In the genomic region with DNA sequence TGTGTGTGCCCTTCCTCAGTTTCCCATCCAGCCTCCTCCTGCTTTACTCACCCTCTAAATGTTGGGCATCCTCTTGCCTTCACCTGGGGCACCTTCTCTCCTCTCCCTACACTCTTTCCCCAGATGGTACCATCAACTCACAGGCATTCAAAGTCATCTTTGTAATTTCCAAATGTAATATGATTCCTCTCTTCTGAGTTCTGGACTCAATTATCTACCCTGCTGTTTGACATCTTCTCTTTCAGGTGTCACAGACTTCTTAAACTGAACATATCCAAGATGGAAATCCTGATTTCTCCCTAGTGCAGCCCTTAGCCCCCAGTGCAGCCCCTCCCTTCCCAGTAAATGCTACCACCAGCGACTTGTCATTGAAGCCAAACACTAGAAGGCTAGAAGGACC, we compare ENCODE assay signal across 18 cellular contexts.
DNase-seq lines count a peak whose midpoint lies in the region; ATAC-seq and TF ChIP-seq lines count a peak whose summit lies in the region.
"Had no signal": no experiment of that assay in that cellular context is flagged by ENCODE, and none has a peak within 500 bp of the region (broad histone marks: within the 10 kb centered on the region; RNA-seq: fewer than 3 reads in every experiment).

No MANE protein-coding gene starts in this region.

- no peak overlapping the region for H4K8ac ChIP-seq in trophoblast cell (ENCODE audit: low read depth, low read length)

- H3K27me3 Mint-ChIP-seq in activated T-cell treated with anti-CD3 and anti-CD28 coated beads, Interleukin-2, amount 50 U/mL, for 24 hours, result peaks cover 8% of the 10 kb centered on the region

- H3K4ac ChIP-seq in trophoblast cell (ENCODE audit: low read depth, low read length), result no peak overlapping the region

- ATAC-seq in right cardiac atrium, result no peak
- ATAC-seq: GM23338, HepG2 had no signal

- H3K9ac ChIP-seq in trophoblast cell (ENCODE audit: low read length), result no peak overlapping the region

- WGBS in esophagus muscularis mucosa, result 89% methylated on average over 1 of the region's 1 CpG
- WGBS in trophoblast cell (ENCODE audit: extremely low coverage, insufficient coverage, insufficient read length), result no CpG with 5 or more reads among the region's 1 CpG
- WGBS in right cardiac atrium, result 85% methylated on average over 1 of the region's 1 CpG

- H3K36me3 ChIP-seq in esophagus muscularis mucosa (no peaks in the 10 kb centered on the region), trophoblast cell (ENCODE audit: control insufficient read depth in 1 of 2, insufficient read depth in 2 of 2, low read length in 2 of 2) (no peaks in the 10 kb centered on the region)

- no peaks in the 10 kb centered on the region for H3K36me3 Mint-ChIP-seq in activated T-cell treated with anti-CD3 and anti-CD28 coated beads, Interleukin-2, amount 50 U/mL, for 24 hours (ENCODE audit: low read depth)

- intact Hi-C loops in esophagus muscularis mucosa (cut with DNase I) (no loop called here), right cardiac atrium (cut with DNase I) (no loop called here)

- no peak overlapping the region for H3K4me3 ChIP-seq in esophagus muscularis mucosa
- no peak overlapping the region for H3K4me3 ChIP-seq in trophoblast cell (ENCODE audit: low read depth, low read length)
- no peak overlapping the region for H3K4me3 ChIP-seq in right cardiac atrium (ENCODE audit: low read length)
- H3K4me3 ChIP-seq: GM12878, GM23338 had no signal

- no peak overlapping the region for H4K91ac ChIP-seq in trophoblast cell (ENCODE audit: low read depth, low read length)

- peak overlapping the region; percentile 12 for H2BK5ac ChIP-seq in trophoblast cell (ENCODE audit: low read depth, low read length, poor library complexity)

- H3K27ac Mint-ChIP-seq in activated T-cell treated with anti-CD3 and anti-CD28 coated beads, Interleukin-2, amount 50 U/mL, for 24 hours, result no peak overlapping the region
- H3K27ac Mint-ChIP-seq: CD4-positive, alpha-beta T cell; GM23338 had no signal

- H3K27ac ChIP-seq in esophagus muscularis mucosa (replicated peaks in 1 of 4) (peak overlapping the region; percentile 12 to 52 (median 34)), trophoblast cell (ENCODE audit: low read depth, low read length) (no peak overlapping the region), right cardiac atrium (ENCODE audit: low read length) (no peak overlapping the region)

- H3K79me2 ChIP-seq in trophoblast cell (ENCODE audit: control insufficient read depth, insufficient read depth, low read length, poor library complexity), result no peaks in the 10 kb centered on the region

- peak; percentile 32 for DNase-seq in NCI-H2171 treated with DMSO at 0.1 percent for 48 hours (lab: John Stamatoyannopoulos, UW)
- DNase-seq in NCI-H2171 (lab: John Stamatoyannopoulos, UW), result no peak
- DNase-seq in esophagus muscularis mucosa (ENCODE audit: extremely low spot score), result no peak
- no peak for DNase-seq in trophoblast cell
- no peak for DNase-seq in right cardiac atrium
- DNase-seq in superior temporal gyrus (ENCODE audit: extremely low spot score), result no peak
- DNase-seq in activated T-cell treated with anti-CD3 and anti-CD28 coated beads, Interleukin-2, amount 50 U/mL, for 24 hours, result no peak
- no peak for DNase-seq in NCI-H82 treated with DMSO at 0.1 percent for 48 hours (lab: John Stamatoyannopoulos, UW; ENCODE audit: unreplicated experiment)
- DNase-seq: 8988T; AML-193; C1 segment of cervical spinal cord; Calu3; CD4-positive, alpha-beta T cell; DMS 273 treated with DMSO at 0.1 percent for 48 hours; H7 had no signal

- H3K27me3 ChIP-seq in esophagus muscularis mucosa, result no peaks in the 10 kb centered on the region
- no peaks in the 10 kb centered on the region for H3K27me3 ChIP-seq in trophoblast cell (ENCODE audit: insufficient read depth, low read length)
- no peaks in the 10 kb centered on the region for H3K27me3 ChIP-seq in right cardiac atrium (ENCODE audit: control insufficient read depth, insufficient read depth)

- TF ChIP-seq CTCF in esophagus muscularis mucosa (IDR thresholded peaks at IDR 0.05), result no peak

- peaks cover 0 to 25% (median 17%) of the 10 kb centered on the region in 4 donors for H3K4me1 ChIP-seq in esophagus muscularis mucosa
- H3K4me1 ChIP-seq in trophoblast cell (ENCODE audit: control insufficient read depth in 1 of 2, insufficient read depth in 2 of 2, low read length in 2 of 2), result peaks cover 2 to 10% of the 10 kb centered on the region in 2 experiments
- no peaks in the 10 kb centered on the region for H3K4me1 ChIP-seq in right cardiac atrium (ENCODE audit: control insufficient read depth, insufficient read depth, low read length)

- no peak overlapping the region for H2AFZ ChIP-seq in trophoblast cell (ENCODE audit: insufficient read depth, low read length, poor library complexity)
- H2AFZ ChIP-seq: GM23338 had no signal

- peak overlapping the region; percentile 55 for H2BK12ac ChIP-seq in trophoblast cell (ENCODE audit: low read length)

- H2BK120ac ChIP-seq in trophoblast cell (ENCODE audit: insufficient read depth, low read length, poor library complexity), result no peak overlapping the region

- H3K23ac ChIP-seq in trophoblast cell (ENCODE audit: low read length), result no peak overlapping the region

- no peak overlapping the region for H4K12ac ChIP-seq in trophoblast cell (ENCODE audit: low read depth, low read length)

- no peaks in the 10 kb centered on the region for H3K4me1 Mint-ChIP-seq in activated T-cell treated with anti-CD3 and anti-CD28 coated beads, Interleukin-2, amount 50 U/mL, for 24 hours (ENCODE audit: low read depth)
- H3K4me1 Mint-ChIP-seq: GM23338 had no signal

- no peak overlapping the region for H3K18ac ChIP-seq in trophoblast cell (ENCODE audit: low read length)

- no peak for TF ChIP-seq EP300 in esophagus muscularis mucosa (IDR thresholded peaks at IDR 0.05)

- H3K14ac ChIP-seq in trophoblast cell (ENCODE audit: low read length), result no peak overlapping the region

- H3K9me3 Mint-ChIP-seq in activated T-cell treated with anti-CD3 and anti-CD28 coated beads, Interleukin-2, amount 50 U/mL, for 24 hours, result no peaks in the 10 kb centered on the region
- H3K9me3 Mint-ChIP-seq: CD4-positive, alpha-beta T cell; GM23338 had no signal

- H3K79me1 ChIP-seq in trophoblast cell (ENCODE audit: low read length), result peaks cover 15% of the 10 kb centered on the region

- H3K9me3 ChIP-seq in esophagus muscularis mucosa (no peaks in the 10 kb centered on the region), trophoblast cell (ENCODE audit: insufficient read depth, low read depth, low read length) (no peaks in the 10 kb centered on the region), right cardiac atrium (ENCODE audit: control insufficient read depth, low read length) (no peaks in the 10 kb centered on the region)

- no peak overlapping the region for H3K4me2 ChIP-seq in trophoblast cell (ENCODE audit: low read length)
- H3K4me2 ChIP-seq: GM23338 had no signal

- no peak overlapping the region for H3K4me3 Mint-ChIP-seq in activated T-cell treated with anti-CD3 and anti-CD28 coated beads, Interleukin-2, amount 50 U/mL, for 24 hours
- H3K4me3 Mint-ChIP-seq: CD4-positive, alpha-beta T cell; GM23338 had no signal

- peak overlapping the region; percentile 38 for H2AK5ac ChIP-seq in trophoblast cell (ENCODE audit: low read length)

- no peak for TF ChIP-seq POLR2A in esophagus muscularis mucosa (IDR thresholded peaks at IDR 0.05; ENCODE audit: low read depth)

Comparison
In these comparisons a context has a peak if more than half of its experiments do, and no peak if none do; other contexts are left out.
1. H3K27ac ChIP-seq: peak in esophagus muscularis mucosa (4 of 4); none in trophoblast cell (single experiment) and right cardiac atrium (single experiment).